In the genomic region with DNA sequence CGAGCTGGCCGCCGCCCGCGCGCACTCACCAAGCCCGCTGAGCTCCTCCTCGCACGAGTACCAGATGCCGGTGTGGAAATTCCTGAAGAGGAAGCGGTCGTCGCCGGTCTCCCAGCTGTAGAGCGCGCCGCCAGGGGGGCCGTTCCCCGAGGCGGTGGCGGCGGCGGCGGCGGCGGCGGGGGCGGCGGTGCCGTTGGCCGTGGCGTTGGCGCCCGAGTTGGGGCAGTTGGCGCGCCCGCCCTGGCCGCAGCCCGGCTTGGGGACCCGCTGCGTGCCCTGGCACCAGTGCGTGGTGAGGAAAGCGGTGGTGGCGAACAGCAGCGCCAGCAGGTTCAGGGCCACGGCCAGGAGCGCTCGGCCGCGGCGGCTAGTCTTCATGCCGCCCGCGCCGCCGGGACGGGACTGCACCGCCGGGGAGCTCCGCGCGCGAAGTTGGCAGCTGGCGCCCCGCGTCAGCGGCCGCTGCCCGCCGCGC, we compare ENCODE assay signal across 12 cellular contexts. TPM values are rescaled to one million over a fixed set of nuclear protein-coding genes. Genes with fewer than 3 reads are reported as not detected.
DNase-seq lines count a peak whose midpoint lies in the region; ATAC-seq and TF ChIP-seq lines count a peak whose summit lies in the region.
"Had no signal": no experiment of that assay in that cellular context is flagged by ENCODE, and none has a peak within 500 bp of the region (broad histone marks: within the 10 kb centered on the region; RNA-seq: fewer than 3 reads in every experiment).

No MANE protein-coding gene starts in this region.

- no peak overlapping the region for H3K4me3 Mint-ChIP-seq in stimulated activated effector memory CD8-positive, alpha-beta T cell treated with anti-CD3 and anti-CD28 coated beads, Interleukin-12 subunit alpha, Interleukin-12 subunit beta, amount 100 ng/mL, for 72 hours

- ATAC-seq in stimulated activated effector memory CD8-positive, alpha-beta T cell treated with anti-CD3 and anti-CD28 coated beads, Interleukin-12 subunit alpha, Interleukin-12 subunit beta, amount 100 ng/mL, for 72 hours: no peak
- ATAC-seq in GM21576 (IDR thresholded peaks at IDR 0.05; ENCODE audit: unreplicated experiment): no peak

- H3K4me1 ChIP-seq in A673 (ENCODE audit: insufficient read depth, low read length, poor library complexity, severe bottlenecking) (no peaks in the 10 kb centered on the region), mesodermal cell (ENCODE audit: control insufficient read depth, insufficient read depth, low read length, poor library complexity, severe bottlenecking) (no peaks in the 10 kb centered on the region)

- H3K36me3 Mint-ChIP-seq in stimulated activated effector memory CD8-positive, alpha-beta T cell treated with anti-CD3 and anti-CD28 coated beads, Interleukin-12 subunit alpha, Interleukin-12 subunit beta, amount 100 ng/mL, for 72 hours: no peaks in the 10 kb centered on the region

- no TSS peak for BruUV-seq in A673 (replicated peaks; lab: Mats Ljungman, UMichigan)

- H3K27ac ChIP-seq in A673 (ENCODE audit: low read depth, low read length, poor library complexity, severe bottlenecking): no peak overlapping the region
- H3K27ac ChIP-seq in coronary artery: no peak overlapping the region
- no peak overlapping the region for H3K27ac ChIP-seq in mesodermal cell (ENCODE audit: low read depth, low read length, severe bottlenecking)

- peaks cover 62% of the 10 kb centered on the region for H3K27me3 ChIP-seq in A673 (replicated peaks; ENCODE audit: insufficient read depth, low read depth, low read length, poor library complexity)

- DNase-seq in A673 (ENCODE audit: low spot score) (peak; percentile 26), GM20000 (ENCODE audit: low spot score) (peak; percentile 50), coronary artery (ENCODE audit: low spot score) (no peak), NCI-H2029 treated with DMSO at 0.1 percent for 48 hours (lab: John Stamatoyannopoulos, UW) (no peak), HUDEP-2 (lab: John Stamatoyannopoulos, UW; ENCODE audit: unreplicated experiment in 76 of 76) (no peak)
- no peak for DNase-seq in stimulated activated effector memory CD8-positive, alpha-beta T cell treated with anti-CD3 and anti-CD28 coated beads, Interleukin-12 subunit alpha, Interleukin-12 subunit beta, amount 100 ng/mL, for 72 hours (ENCODE audit: low spot score in 2 of 2)
- DNase-seq: activated gamma-delta T cell, DND-41, NCI-H345, T-helper 17 cell had no signal

- CTCF ChIA-PET in A673 (lab: Charles Lee): interaction anchor here (0.5 to 0.6 kb wide), 2 partner anchors 423 to 749 kb away, joined by 3 to 4 read pairs; no protein-coding TSS in a partner anchor

- no peaks in the 10 kb centered on the region for H3K9me3 ChIP-seq in A673 (ENCODE audit: low read depth, low read length, poor library complexity, severe bottlenecking)
- no peaks in the 10 kb centered on the region for H3K9me3 ChIP-seq in mesodermal cell (ENCODE audit: control insufficient read depth, low read length)

- no peak overlapping the region for H3K27ac Mint-ChIP-seq in stimulated activated effector memory CD8-positive, alpha-beta T cell treated with anti-CD3 and anti-CD28 coated beads, Interleukin-12 subunit alpha, Interleukin-12 subunit beta, amount 100 ng/mL, for 72 hours
- H3K27ac Mint-ChIP-seq: T-helper 17 cell had no signal

- H3K4me3 ChIP-seq in A673 (ENCODE audit: low read depth, low read length, poor library complexity, severe bottlenecking) (peak overlapping the region; percentile 33), coronary artery (peak overlapping the region; percentile 72), mesodermal cell (ENCODE audit: extremely low read depth, insufficient read depth, low read length, poor library complexity, severe bottlenecking) (peak overlapping the region; percentile 19)

- intact Hi-C loops in A673 (cut with micrococcal nuclease; ENCODE audit: unreplicated experiment): no loop called here

- peaks cover 14% of the 10 kb centered on the region for H3K4me1 Mint-ChIP-seq in stimulated activated effector memory CD8-positive, alpha-beta T cell treated with anti-CD3 and anti-CD28 coated beads, Interleukin-12 subunit alpha, Interleukin-12 subunit beta, amount 100 ng/mL, for 72 hours

- no peak for TF ChIP-seq CTCF in A673 (conservative IDR thresholded peaks at IDR 0.05; ENCODE audit: low read depth, low read length)
- no peak for TF ChIP-seq CTCF in GM20000 (IDR thresholded peaks at IDR 0.05; ENCODE audit: extremely low read depth, missing control alignments)
- no peak for TF ChIP-seq CTCF in coronary artery (IDR thresholded peaks at IDR 0.05)

- H3K36me3 ChIP-seq in A673 (ENCODE audit: insufficient read depth, low read length, poor library complexity, severe bottlenecking) (no peaks in the 10 kb centered on the region), mesodermal cell (ENCODE audit: control insufficient read depth, insufficient read depth, low read length) (no peaks in the 10 kb centered on the region)

- 0% methylated on average over 59 to 62 of the region's 71 CpGs for WGBS in mesodermal cell (ENCODE audit: insufficient coverage in 2 of 2), 2 experiments

- no peaks in the 10 kb centered on the region for H3K9me3 Mint-ChIP-seq in stimulated activated effector memory CD8-positive, alpha-beta T cell treated with anti-CD3 and anti-CD28 coated beads, Interleukin-12 subunit alpha, Interleukin-12 subunit beta, amount 100 ng/mL, for 72 hours

- POLR2A ChIA-PET in A673 (lab: Charles Lee; ENCODE audit: low non-redundant PET): no interaction called here

RNA-seq across cellular contexts. Expression of a gene that starts 0.4 kb away (rescaled TPM):
- total RNA-seq in A673 (2021): 0.26 TPM in 1 of 2 replicates, not detected in the other
- not detected for polyA plus RNA-seq in mesodermal cell (2013, experiment 1 of 2)
- not detected for polyA plus RNA-seq in mesodermal cell (2013, experiment 2 of 2)
- total RNA-seq: T-helper 17 cell had no signal

Comparison
In these comparisons a context has a peak if more than half of its experiments do, and no peak if none do; other contexts are left out.
1. DNase-seq: peak in A673 (single experiment) and GM20000 (single experiment); none in coronary artery (single experiment), stimulated activated effector memory CD8-positive, alpha-beta T cell treated with anti-CD3 and anti-CD28 coated beads, Interleukin-12 subunit alpha, Interleukin-12 subunit beta, amount 100 ng/mL, for 72 hours (0 of 2), NCI-H2029 treated with DMSO at 0.1 percent for 48 hours (single experiment) and HUDEP-2 (0 of 76).
2. H3K4me3 ChIP-seq: peak in every context shown above with its lines; median percentile 72 in coronary artery; 33 in A673; 19 in mesodermal cell.